17 cellular contexts compared by ENCODE assay signal in the genomic region with DNA sequence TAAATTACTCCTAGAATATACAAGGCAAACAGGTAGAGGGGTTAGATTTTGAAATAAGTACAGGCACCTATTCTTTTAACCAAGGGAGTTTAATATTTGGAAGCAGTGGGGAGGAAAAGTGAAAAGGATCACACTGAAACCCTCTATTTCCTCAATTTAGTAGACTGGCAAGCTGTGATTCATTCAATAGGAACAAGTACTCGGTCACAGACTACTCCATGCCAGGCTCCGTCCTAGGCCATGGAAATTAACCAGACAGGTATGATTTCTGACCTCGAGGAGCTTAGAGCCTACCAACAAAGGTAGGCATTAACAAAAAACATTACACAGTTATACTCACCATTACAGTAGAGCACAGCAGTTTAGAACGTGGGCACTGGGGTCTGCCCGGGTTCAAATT.
"Had no signal": no experiment of that assay in that cellular context is flagged by ENCODE, and none has a peak within 500 bp of the region (broad histone marks: within the 10 kb centered on the region; RNA-seq: fewer than 3 reads in every experiment).

No MANE protein-coding gene starts in this region.

- H3K27ac ChIP-seq: heart right ventricle, parathyroid adenoma, prostate gland, sigmoid colon, suprapubic skin, tibial artery, upper lobe of left lung, uterus had no signal

- H2AFZ ChIP-seq: parathyroid adenoma had no signal

- H3K27me3 ChIP-seq: heart right ventricle, sigmoid colon, suprapubic skin, tibial artery, upper lobe of left lung, uterus had no signal

- ATAC-seq: heart right ventricle; left colon; left ventricle myocardium superior; natural killer cell treated with Interleukin-12 subunit alpha and Interleukin-12 subunit beta and Interleukin-15 and Interleukin-18, amount 100 ng/mL, for 72 hours had no signal

- H3K9me3 Mint-ChIP-seq: natural killer cell treated with Interleukin-12 subunit alpha and Interleukin-12 subunit beta and Interleukin-15 and Interleukin-18, amount 100 ng/mL, for 72 hours had no signal

- H3K9me3 ChIP-seq: heart right ventricle, prostate gland, sigmoid colon, suprapubic skin, tibial artery, upper lobe of left lung, uterus had no signal

- H3K36me3 ChIP-seq: heart right ventricle, prostate gland, sigmoid colon, suprapubic skin, tibial artery, upper lobe of left lung, uterus had no signal

- H3K9ac ChIP-seq: parathyroid adenoma had no signal

- H3K4me1 ChIP-seq: parathyroid adenoma, prostate gland, uterus had no signal

- H3K4me3 Mint-ChIP-seq: natural killer cell treated with Interleukin-12 subunit alpha and Interleukin-12 subunit beta and Interleukin-15 and Interleukin-18, amount 100 ng/mL, for 72 hours had no signal

- H3K36me3 Mint-ChIP-seq: natural killer cell treated with Interleukin-12 subunit alpha and Interleukin-12 subunit beta and Interleukin-15 and Interleukin-18, amount 100 ng/mL, for 72 hours had no signal

- DNase-seq: effector CD8-positive, alpha-beta T cell; heart right ventricle; islet precursor cell; left colon; left ventricle myocardium superior; sigmoid colon; small intestine; stimulated activated CD4-positive, alpha-beta T cell treated with anti-CD3 and anti-CD28 coated beads, Interleukin-12 subunit alpha, Interleukin-12 subunit beta, amount 100 ng/mL, for 4 hours; stimulated activated naive CD4-positive, alpha-beta T cell treated with Interleukin-2 at 50 U/mL for 16 hours; tibial artery; upper lobe of left lung; uterus had no signal

- H3K27me3 Mint-ChIP-seq: natural killer cell treated with Interleukin-12 subunit alpha and Interleukin-12 subunit beta and Interleukin-15 and Interleukin-18, amount 100 ng/mL, for 72 hours had no signal

- H3K4me3 ChIP-seq: heart right ventricle, lung, prostate gland, sigmoid colon, suprapubic skin, tibial artery, upper lobe of left lung, uterus had no signal
